Comparison of ENCODE assay signal across 23 cellular contexts in genomic region chr19:18799389-18799970, GRCh38. TPM values are rescaled to one million over a fixed set of nuclear protein-coding genes. Genes with fewer than 3 reads are reported as not detected.
A peak's percentile ranks its signal among the peaks of the same experiment; 100 is the strongest.
DNase-seq lines count a peak whose midpoint lies in the region; ATAC-seq, FAIRE-seq and TF ChIP-seq lines count a peak whose summit lies in the region.
"Had no signal": no experiment of that assay in that cellular context is flagged by ENCODE, and none has a peak within 500 bp of the region (broad histone marks: within the 10 kb centered on the region; RNA-seq: fewer than 3 reads in every experiment).

No MANE protein-coding gene starts in this region.

- TF ChIP-seq POLR2A in HepG2 (IDR thresholded peaks at IDR 0.05; ENCODE audit: insufficient read depth in 1 of 2, low read depth in 2 of 2, low read length in 2 of 2) (no peak), right lobe of liver (IDR thresholded peaks at IDR 0.05) (no peak), K562 (conservative IDR thresholded peaks at IDR 0.05) (no peak)

- H3K4me3 ChIP-seq in HepG2 (replicated peaks in 1 of 3; ENCODE audit: insufficient read depth in 1 of 3, low read depth in 2 of 3, low read length in 3 of 3) (no peak overlapping the region), right lobe of liver (no peak overlapping the region), K562 (no peak overlapping the region), hepatocyte (no peak overlapping the region), mammary epithelial cell (replicated peaks in 1 of 3; ENCODE audit: insufficient read depth in 1 of 3, low read depth in 2 of 3, low read length in 3 of 3) (no peak overlapping the region)
- H3K4me3 ChIP-seq: A549, BLaER1 had no signal

- H3K9me1 ChIP-seq in K562 (ENCODE audit: control insufficient read depth, insufficient read depth, low read length): no peaks in the 10 kb centered on the region

- H3K36me3 ChIP-seq in HepG2 (replicated peaks in 1 of 2; ENCODE audit: control insufficient read depth in 1 of 2, insufficient read depth in 2 of 2, low read length in 2 of 2): no peaks in the 10 kb centered on the region
- H3K36me3 ChIP-seq in right lobe of liver: no peaks in the 10 kb centered on the region
- H3K36me3 ChIP-seq in K562 (ENCODE audit: control insufficient read depth, insufficient read depth, low read length): no peaks in the 10 kb centered on the region
- no peaks in the 10 kb centered on the region for H3K36me3 ChIP-seq in hepatocyte (replicated peaks; ENCODE audit: insufficient read depth, low read depth)
- no peaks in the 10 kb centered on the region for H3K36me3 ChIP-seq in mammary epithelial cell (ENCODE audit: insufficient read depth, low read length)
- H3K36me3 ChIP-seq: BE2C, BLaER1 had no signal

- H4K20me1 ChIP-seq in HepG2 (ENCODE audit: insufficient read depth, low read length) (no peaks in the 10 kb centered on the region), K562 (replicated peaks; ENCODE audit: control insufficient read depth, insufficient read depth, low read length) (0 out of 2 replicates have a peak, but pooled peaks cover 5% of the 10 kb centered on the region), hepatocyte (ENCODE audit: insufficient read depth, poor library complexity, severe bottlenecking) (no peaks in the 10 kb centered on the region), mammary epithelial cell (ENCODE audit: insufficient read depth, low read length) (no peaks in the 10 kb centered on the region)

- FAIRE-seq in HepG2 (lab: Jason Lieb, UNC) (no peak), K562 (lab: Jason Lieb, UNC) (no peak)
- FAIRE-seq: A549, G401.6, GM12891 had no signal

- H3K4me1 ChIP-seq in HepG2 (ENCODE audit: insufficient read depth, low read length): peaks cover 70% of the 10 kb centered on the region
- no peaks in the 10 kb centered on the region for H3K4me1 ChIP-seq in right lobe of liver
- H3K4me1 ChIP-seq in K562 (replicated peaks in 1 of 2; ENCODE audit: control insufficient read depth in 2 of 2, insufficient read depth in 2 of 2, low read length in 2 of 2): peaks cover 0 to 18% of the 10 kb centered on the region in 2 experiments; a peak in 2 of 5 replicates
- H3K4me1 ChIP-seq in hepatocyte (ENCODE audit: insufficient read depth): peaks cover 14% of the 10 kb centered on the region
- H3K4me1 ChIP-seq in mammary epithelial cell (ENCODE audit: insufficient read depth, low read length): peaks cover 7% of the 10 kb centered on the region
- H3K4me1 ChIP-seq: A549, BE2C, BLaER1 had no signal

- TF ChIP-seq RAD21 in HepG2 (CRISPR knock-in tag; IDR thresholded peaks at IDR 0.05): no peak
- TF ChIP-seq RAD21 in K562 (CRISPR knock-in tag; conservative IDR thresholded peaks at IDR 0.05 in 1 of 2, IDR thresholded peaks at IDR 0.05 in 1 of 2): no peak

- in situ Hi-C loops in HepG2 (cut with HindIII; ENCODE audit: extremely low pct_ligation_motif_present, low pct_unique_long_range_greater_than_20kb): no loop called here
- in situ Hi-C loops in K562 (cut with MboI): no loop called here
- in situ Hi-C loops in mammary epithelial cell (cut with MboI; ENCODE audit: low sequenced_read_pairs in 2 of 2): no loop called here

- H3K27ac ChIP-seq in HepG2 (ENCODE audit: extremely low read length, insufficient read depth, low read length) (no peak overlapping the region), right lobe of liver (no peak overlapping the region), K562 (ENCODE audit: extremely low read depth, low read depth, low read length) (no peak overlapping the region), hepatocyte (peak overlapping the region; percentile 66), mammary epithelial cell (ENCODE audit: insufficient read depth, low read depth, low read length) (no peak overlapping the region)
- H3K27ac ChIP-seq: 22Rv1, A549, BLaER1 had no signal

- no peak for TF ChIP-seq CTCF in HepG2 (CRISPR knock-in tag; IDR thresholded peaks at IDR 0.05)
- TF ChIP-seq CTCF in right lobe of liver (IDR thresholded peaks at IDR 0.05): no peak
- TF ChIP-seq CTCF in K562 (IDR thresholded peaks at IDR 0.05 in 2 of 3, conservative IDR thresholded peaks at IDR 0.05 in 1 of 3; ENCODE audit: insufficient read depth in 2 of 3, low read depth in 1 of 3, low read length in 3 of 3): no peak
- TF ChIP-seq CTCF in hepatocyte (IDR thresholded peaks at IDR 0.05; ENCODE audit: poor library complexity): no peak
- TF ChIP-seq CTCF in mammary epithelial cell (conservative IDR thresholded peaks at IDR 0.05 in 1 of 2, IDR thresholded peaks at IDR 0.05 in 1 of 2; ENCODE audit: extremely low read depth in 1 of 2, insufficient read depth in 1 of 2, low read depth in 1 of 2, low read length in 2 of 2): no peak

- no peaks in the 10 kb centered on the region for H3K79me2 ChIP-seq in HepG2 (ENCODE audit: insufficient read depth, low read length)
- H3K79me2 ChIP-seq in K562 (ENCODE audit: control insufficient read depth, insufficient read depth, low read length): no peaks in the 10 kb centered on the region
- no peaks in the 10 kb centered on the region for H3K79me2 ChIP-seq in hepatocyte
- H3K79me2 ChIP-seq in mammary epithelial cell (ENCODE audit: insufficient read depth, low read length): no peaks in the 10 kb centered on the region

- H3K4me2 ChIP-seq in HepG2 (ENCODE audit: low read depth, low read length): no peak overlapping the region
- no peak overlapping the region for H3K4me2 ChIP-seq in K562 (ENCODE audit: insufficient read depth, low read length)
- peak overlapping the region; percentile 63 for H3K4me2 ChIP-seq in hepatocyte
- H3K4me2 ChIP-seq in mammary epithelial cell (ENCODE audit: insufficient read depth, low read depth, low read length): no peak overlapping the region
- H3K4me2 ChIP-seq: A549, BLaER1 had no signal

- no peaks in the 10 kb centered on the region for H3K9me2 ChIP-seq in hepatocyte (replicated peaks; ENCODE audit: insufficient read depth)

- no peak overlapping the region for H3K9ac ChIP-seq in HepG2 (ENCODE audit: insufficient read depth, low read depth, low read length)
- H3K9ac ChIP-seq in K562 (ENCODE audit: insufficient read depth in 1 of 2, low read depth in 2 of 2, low read length in 2 of 2): no peak overlapping the region
- H3K9ac ChIP-seq in mammary epithelial cell (ENCODE audit: insufficient read depth, low read length): no peak overlapping the region
- H3K9ac ChIP-seq: BLaER1 had no signal

- no peak for TF ChIP-seq EP300 in HepG2 (IDR thresholded peaks at IDR 0.05; ENCODE audit: low read depth in 2 of 2, low read length in 2 of 2)
- no peak for TF ChIP-seq EP300 in HepG2 (CRISPR knock-in tag; IDR thresholded peaks at IDR 0.05; ENCODE audit: borderline replicate concordance)
- no peak for TF ChIP-seq EP300 in K562 (IDR thresholded peaks at IDR 0.05; ENCODE audit: low read length)

- H3K9me3 ChIP-seq in HepG2 (ENCODE audit: low read length) (no peaks in the 10 kb centered on the region), right lobe of liver (no peaks in the 10 kb centered on the region), K562 (replicated peaks; ENCODE audit: control insufficient read depth, insufficient read depth, low read depth, low read length) (peaks cover 3% of the 10 kb centered on the region; the same call in 1 of the 2 replicates), hepatocyte (ENCODE audit: low read depth) (no peaks in the 10 kb centered on the region), mammary epithelial cell (replicated peaks; ENCODE audit: insufficient read depth, low read length) (no peaks in the 10 kb centered on the region)
- H3K9me3 ChIP-seq: A549, BE2C, BLaER1 had no signal

- DNase-seq in HepG2 (ENCODE audit: low spot score) (no peak), right lobe of liver (no peak), K562 (ENCODE audit: extremely low read depth in 1 of 4, low spot score in 3 of 4) (no peak), hepatocyte (ENCODE audit: low spot score) (no peak), NCI-H1694 treated with DMSO at 0.1 percent for 48 hours (lab: John Stamatoyannopoulos, UW) (no peak), GM19238 (ENCODE audit: insufficient read length, low spot score) (no peak), mammary epithelial cell (no peak)
- DNase-seq: BE2C; C1 segment of cervical spinal cord; CD4-positive, alpha-beta memory T cell; CD4-positive, CD25-positive, alpha-beta regulatory T cell; CD8-positive, alpha-beta memory T cell; COR-L47; DMS 273 treated with DMSO at 0.1 percent for 48 hours; DMS79 treated with DMSO at 0.1 percent for 48 hours; GF-D8 had no signal

- ATAC-seq in HepG2 (no peak), right lobe of liver (no peak), K562 (no peak)

- BruUV-seq in HepG2 (replicated peaks; lab: Mats Ljungman, UMichigan): no TSS peak
- BruUV-seq in K562 (replicated peaks; lab: Mats Ljungman, UMichigan): no TSS peak
- BruUV-seq in mammary epithelial cell (replicated peaks; lab: Mats Ljungman, UMichigan): no TSS peak

- H3K27me3 ChIP-seq in HepG2 (ENCODE audit: control insufficient read depth in 1 of 2, insufficient read depth in 2 of 2, low read length in 2 of 2) (peaks cover 2 to 19% of the 10 kb centered on the region in 2 experiments; a peak in 3 of 5 replicates), right lobe of liver (no peaks in the 10 kb centered on the region), K562 (ENCODE audit: control insufficient read depth in 2 of 2, insufficient read depth in 2 of 2, low read length in 2 of 2) (peaks cover 6 to 35% of the 10 kb centered on the region in 2 experiments; a peak in 4 of 5 replicates), hepatocyte (peaks cover 8% of the 10 kb centered on the region), mammary epithelial cell (ENCODE audit: insufficient read depth, low read length) (no peaks in the 10 kb centered on the region)

- H2AFZ ChIP-seq in HepG2 (ENCODE audit: low read length) (no peak overlapping the region), K562 (ENCODE audit: low read depth, low read length) (no peak overlapping the region), hepatocyte (no peak overlapping the region), mammary epithelial cell (ENCODE audit: low read depth, low read length) (no peak overlapping the region)

- CTCF ChIA-PET in HepG2 (lab: Yijun Ruan, JAX; ENCODE audit: low intra/inter-chr PET ratio, low total read pairs): no interaction called here
- CTCF ChIA-PET in K562 (lab: Yijun Ruan, JAX; ENCODE audit: low intra/inter-chr PET ratio): no interaction called here
- CTCF ChIA-PET in mammary epithelial cell (lab: Charles Lee; ENCODE audit: low non-redundant PET): no interaction called here

- dilution Hi-C loops in mammary epithelial cell (cut with HindIII; ENCODE audit: low sequenced_read_pairs): loop anchor here (5.0 kb wide), 1 partner anchor 52 kb away; no protein-coding TSS in a partner anchor

- intact Hi-C loops in HepG2 (cut with micrococcal nuclease; ENCODE audit: unreplicated experiment) (loop anchor here (5.0 kb wide), 1 partner anchor 33 kb away; the partner anchor contains the start of gene UPF1), right lobe of liver (cut with DNase I) (no loop called here), K562 (cut with micrococcal nuclease) (no loop called here), mammary epithelial cell (cut with micrococcal nuclease) (no loop called here)

- POLR2A ChIA-PET in HepG2 (lab: Yijun Ruan, JAX): no interaction called here
- POLR2A ChIA-PET in K562 (lab: Yijun Ruan, JAX): interaction anchor here (0.6 kb wide), 2 partner anchors 47 to 98 kb away, joined by 3 read pairs; no protein-coding TSS in a partner anchor

RNA-seq across cellular contexts. Expression of gene COMP, which starts 8.4 kb away (rescaled TPM):
- total RNA-seq in HepG2 (2016; rRNA removed; fragmentation: Illumina TruSeq; extraction: Trizol): 0.04 TPM in 1 of 2 replicates, not detected in the other
- not detected in 2 replicates for total RNA-seq in HepG2 (2016; cell fraction: cytosol; rRNA removed; fragmentation: Illumina TruSeq; extraction: Trizol; ENCODE audit: low read depth)
- 0.04 TPM in 1 of 2 replicates, not detected in the other for total RNA-seq in HepG2 (2016; cell fraction: insoluble cytoplasmic fraction; rRNA removed; fragmentation: Illumina TruSeq; extraction: Trizol)
- not detected in 2 replicates for total RNA-seq in HepG2 (2016; cell fraction: membrane; rRNA removed; fragmentation: Illumina TruSeq; extraction: Trizol)
- total RNA-seq in HepG2 (2016; cell fraction: nucleus; rRNA removed; fragmentation: Illumina TruSeq; extraction: Trizol): not detected in 2 replicates
- 0.13 and 0.16 TPM in 2 replicates for polyA plus RNA-seq in HepG2 (2011; rRNA removed)
- 0.16 and 0.19 TPM in 2 replicates for polyA plus RNA-seq in HepG2 (2011; cell fraction: cytosol; rRNA removed)
- polyA plus RNA-seq in HepG2 (2011; cell fraction: nucleus; rRNA removed): 0.23 and 0.37 TPM in 2 replicates
- polyA plus RNA-seq in HepG2 (2012): 0.36 and 0.49 TPM in 2 replicates
- not detected in 2 replicates for polyA plus RNA-seq in HepG2 (2016; cell fraction: cytosol; fragmentation: Illumina TruSeq; extraction: Trizol; ENCODE audit: low read depth)
- not detected in 2 replicates for polyA plus RNA-seq in HepG2 (2016; cell fraction: insoluble cytoplasmic fraction; fragmentation: Illumina TruSeq; extraction: Trizol; ENCODE audit: low read depth)
- polyA plus RNA-seq in HepG2 (2016; cell fraction: membrane; fragmentation: Illumina TruSeq; extraction: Trizol; ENCODE audit: low read depth): 0.08 TPM in 1 of 2 replicates, not detected in the other
- polyA plus RNA-seq in HepG2 (2016; cell fraction: nucleus; fragmentation: Illumina TruSeq; extraction: Trizol; ENCODE audit: insufficient read depth, low read depth): 0.31 and 0.66 TPM in 2 replicates
- not detected in 2 replicates for polyA minus RNA-seq in HepG2 (2011; rRNA and poly(A)+ RNA removed; ENCODE audit: low replicate concordance)
- polyA minus RNA-seq in HepG2 (2011; cell fraction: cytosol; rRNA and poly(A)+ RNA removed): not detected in 2 replicates
- not detected in 2 replicates for polyA minus RNA-seq in HepG2 (2011; cell fraction: nucleus; rRNA and poly(A)+ RNA removed)
- under 1 TPM in 2 of 6 experiments, not detected in 4; 0.11 to 0.31 TPM for total RNA-seq in right lobe of liver
- total RNA-seq in K562 (2011; cell fraction: chromatin; rRNA removed; ENCODE audit: low replicate concordance): not detected in 2 replicates
- not detected in 2 replicates for total RNA-seq in K562 (2011; cell fraction: nucleolus; rRNA removed)
- total RNA-seq in K562 (2011; cell fraction: nucleoplasm; rRNA removed): not detected in 2 replicates
- not detected in 2 replicates for total RNA-seq in K562 (2014; rRNA removed)
- not detected in 2 replicates for total RNA-seq in K562 (2014; rRNA removed; fragmentation: Illumina TruSeq; extraction: Trizol)
- not detected in 2 replicates for total RNA-seq in K562 (2015; rRNA removed; fragmentation: Illumina TruSeq; extraction: Trizol)
- 0.07 TPM in 1 of 2 replicates, not detected in the other for total RNA-seq in K562 (2021)
- polyA plus RNA-seq in K562 (2011; rRNA removed): not detected in 2 replicates
- polyA plus RNA-seq in K562 (2011; cell fraction: cytosol; rRNA removed): not detected in 2 replicates
- not detected in 2 replicates for polyA plus RNA-seq in K562 (2011; cell fraction: nucleus; rRNA removed)
- polyA plus RNA-seq in K562 (2012): not detected in 2 replicates
- not detected in 2 replicates for polyA plus RNA-seq in K562 (2014; fragmentation: Illumina TruSeq; extraction: Trizol)
- polyA plus RNA-seq in K562 (2014; fragmentation: Nextera tagmentation; extraction: Ambion mirVana): not detected
- polyA plus RNA-seq in K562 (2014; rRNA removed): not detected in 2 replicates
- polyA minus RNA-seq in K562 (2011; rRNA and poly(A)+ RNA removed): not detected in 2 replicates
- polyA minus RNA-seq in K562 (2011; cell fraction: cytosol; rRNA and poly(A)+ RNA removed): not detected in 2 replicates
- polyA minus RNA-seq in K562 (2011; cell fraction: nucleus; rRNA and poly(A)+ RNA removed): not detected in 2 replicates
- total RNA-seq in hepatocyte: 2.8 and 3.0 TPM in 2 replicates
- polyA plus RNA-seq in hepatocyte: 12.5 and 16.3 TPM in 2 replicates
- 1 to 10 TPM in 1 of 2 donors, not detected in 1; 1.2 TPM for total RNA-seq in mammary epithelial cell
- polyA plus RNA-seq in mammary epithelial cell: not detected
- not detected for polyA minus RNA-seq in mammary epithelial cell
- total RNA-seq: A172; CD4-positive, alpha-beta memory T cell; CD4-positive, CD25-positive, alpha-beta regulatory T cell; CD8-positive, alpha-beta memory T cell had no signal
- polyA plus RNA-seq: A549; CD14-positive monocyte; CD4-positive, alpha-beta memory T cell; CD4-positive, CD25-positive, alpha-beta regulatory T cell; CD8-positive, alpha-beta memory T cell had no signal

RNA-seq across cellular contexts. Expression of gene UPF1, which starts 32.3 kb away (rescaled TPM):
- total RNA-seq in HepG2 (2016; rRNA removed; fragmentation: Illumina TruSeq; extraction: Trizol): 37.3 and 41.8 TPM in 2 replicates
- 12.2 and 13.8 TPM in 2 replicates for total RNA-seq in HepG2 (2016; cell fraction: cytosol; rRNA removed; fragmentation: Illumina TruSeq; extraction: Trizol; ENCODE audit: low read depth)
- total RNA-seq in HepG2 (2016; cell fraction: insoluble cytoplasmic fraction; rRNA removed; fragmentation: Illumina TruSeq; extraction: Trizol): 29.5 and 44.5 TPM in 2 replicates
- 18.3 and 21.1 TPM in 2 replicates for total RNA-seq in HepG2 (2016; cell fraction: membrane; rRNA removed; fragmentation: Illumina TruSeq; extraction: Trizol)
- 36.9 and 43.6 TPM in 2 replicates for total RNA-seq in HepG2 (2016; cell fraction: nucleus; rRNA removed; fragmentation: Illumina TruSeq; extraction: Trizol)
- polyA plus RNA-seq in HepG2 (2011; rRNA removed): 16.9 and 23.1 TPM in 2 replicates
- 11.8 and 14.9 TPM in 2 replicates for polyA plus RNA-seq in HepG2 (2011; cell fraction: cytosol; rRNA removed)
- 81.5 and 87.6 TPM in 2 replicates for polyA plus RNA-seq in HepG2 (2011; cell fraction: nucleus; rRNA removed)
- 32.0 and 33.3 TPM in 2 replicates for polyA plus RNA-seq in HepG2 (2012)
- polyA plus RNA-seq in HepG2 (2016; cell fraction: cytosol; fragmentation: Illumina TruSeq; extraction: Trizol; ENCODE audit: low read depth): 5.5 and 6.1 TPM in 2 replicates
- polyA plus RNA-seq in HepG2 (2016; cell fraction: insoluble cytoplasmic fraction; fragmentation: Illumina TruSeq; extraction: Trizol; ENCODE audit: low read depth): 29.2 and 42.1 TPM in 2 replicates
- polyA plus RNA-seq in HepG2 (2016; cell fraction: membrane; fragmentation: Illumina TruSeq; extraction: Trizol; ENCODE audit: low read depth): 9.6 and 10.6 TPM in 2 replicates
- 67.1 and 73.6 TPM in 2 replicates for polyA plus RNA-seq in HepG2 (2016; cell fraction: nucleus; fragmentation: Illumina TruSeq; extraction: Trizol; ENCODE audit: insufficient read depth, low read depth)
- polyA minus RNA-seq in HepG2 (2011; rRNA and poly(A)+ RNA removed; ENCODE audit: low replicate concordance): 65.4 and 85.0 TPM in 2 replicates
- 39.4 and 46.0 TPM in 2 replicates for polyA minus RNA-seq in HepG2 (2011; cell fraction: cytosol; rRNA and poly(A)+ RNA removed)
- polyA minus RNA-seq in HepG2 (2011; cell fraction: nucleus; rRNA and poly(A)+ RNA removed): 47.6 and 69.0 TPM in 2 replicates
- 10 to 100 TPM; 34.0 to 61.0 (median 41.3) TPM for total RNA-seq in right lobe of liver
- total RNA-seq in K562 (2011; cell fraction: chromatin; rRNA removed; ENCODE audit: low replicate concordance): 164 and 380 TPM in 2 replicates
- total RNA-seq in K562 (2011; cell fraction: nucleolus; rRNA removed): 194 and 199 TPM in 2 replicates
- total RNA-seq in K562 (2011; cell fraction: nucleoplasm; rRNA removed): 117 and 137 TPM in 2 replicates
- 59.6 and 66.0 TPM in 2 replicates for total RNA-seq in K562 (2014; rRNA removed)
- 24.6 and 27.9 TPM in 2 replicates for total RNA-seq in K562 (2014; rRNA removed; fragmentation: Illumina TruSeq; extraction: Trizol)
- total RNA-seq in K562 (2015; rRNA removed; fragmentation: Illumina TruSeq; extraction: Trizol): 27.8 and 31.1 TPM in 2 replicates
- total RNA-seq in K562 (2021): 98.8 and 103 TPM in 2 replicates
- 21.5 and 44.9 TPM in 2 replicates for polyA plus RNA-seq in K562 (2011; rRNA removed)
- 21.0 and 30.1 TPM in 2 replicates for polyA plus RNA-seq in K562 (2011; cell fraction: cytosol; rRNA removed)
- polyA plus RNA-seq in K562 (2011; cell fraction: nucleus; rRNA removed): 96.8 and 126 TPM in 2 replicates
- 49.2 and 51.8 TPM in 2 replicates for polyA plus RNA-seq in K562 (2012)
- 47.1 and 49.1 TPM in 2 replicates for polyA plus RNA-seq in K562 (2014; fragmentation: Illumina TruSeq; extraction: Trizol)
- under 1 TPM; 0.34 to 0.71 TPM for polyA plus RNA-seq in K562 (2014; fragmentation: Nextera tagmentation; extraction: Ambion mirVana)
- 36.5 and 40.7 TPM in 2 replicates for polyA plus RNA-seq in K562 (2014; rRNA removed)
- 68.3 and 101 TPM in 2 replicates for polyA minus RNA-seq in K562 (2011; rRNA and poly(A)+ RNA removed)
- polyA minus RNA-seq in K562 (2011; cell fraction: cytosol; rRNA and poly(A)+ RNA removed): 99.1 and 134 TPM in 2 replicates
- 61.1 and 76.9 TPM in 2 replicates for polyA minus RNA-seq in K562 (2011; cell fraction: nucleus; rRNA and poly(A)+ RNA removed)
- total RNA-seq in hepatocyte: 24.5 and 47.2 TPM in 2 replicates
- polyA plus RNA-seq in hepatocyte: 22.2 and 27.0 TPM in 2 replicates
- total RNA-seq in mammary epithelial cell: 10 to 100 TPM; 74.5 to 82.0 TPM
- polyA plus RNA-seq in mammary epithelial cell: 49.9 TPM
- 163 TPM for polyA minus RNA-seq in mammary epithelial cell
